8 cellular contexts compared by ENCODE assay signal in genomic region chr6:165850434-165851019, GRCh38.
DNase-seq lines count a peak whose midpoint lies in the region; ATAC-seq and TF ChIP-seq lines count a peak whose summit lies in the region.

No MANE protein-coding gene starts in this region.

- peaks cover 5% of the 10 kb centered on the region for H3K4me1 ChIP-seq in lower lobe of right lung

- H3K4me3 ChIP-seq in GM12875 (ENCODE audit: low read depth, low read length) (no peak overlapping the region), lower lobe of right lung (no peak overlapping the region)

- H3K36me3 ChIP-seq in lower lobe of right lung = no peaks in the 10 kb centered on the region

- no peak overlapping the region for H3K27ac ChIP-seq in 22Rv1
- H3K27ac ChIP-seq in lower lobe of right lung = no peak overlapping the region

- CTCF ChIA-PET in activated CD4-positive, alpha-beta T cell treated with anti-CD3 and anti-CD28 coated beads for 36 hours (lab: Charles Lee) = interaction anchor here (0.5 to 2.8 kb wide), 7 partner anchors 9 to 414 kb away, joined by 3 to 10 read pairs (median 4); no protein-coding TSS in a partner anchor

- H3K9me3 ChIP-seq in lower lobe of right lung = no peaks in the 10 kb centered on the region

- intact Hi-C loops in activated CD4-positive, alpha-beta T cell treated with anti-CD3 and anti-CD28 coated beads for 36 hours (cut with DNase I, micrococcal nuclease) = loop anchor here (1.0 to 10.0 kb wide), 4 partner anchors 118 to 410 kb away; partner anchors contain the start of gene PDE10A (in 1 of the 2)
- intact Hi-C loops in lower lobe of right lung (cut with DNase I) = no loop called here

- H3K27me3 ChIP-seq in lower lobe of right lung (ENCODE audit: low read depth) = peaks cover 56% of the 10 kb centered on the region

- H3K9me3 Mint-ChIP-seq in activated CD4-positive, alpha-beta T cell treated with anti-CD3 and anti-CD28 coated beads for 36 hours (ENCODE audit: low read depth) = no peaks in the 10 kb centered on the region

- H3K27me3 Mint-ChIP-seq in activated CD4-positive, alpha-beta T cell treated with anti-CD3 and anti-CD28 coated beads for 36 hours = peaks cover 46% of the 10 kb centered on the region

- peak; percentile 39 for DNase-seq in NCI-H146 (lab: John Stamatoyannopoulos, UW)
- peak; percentile 77 for DNase-seq in activated CD4-positive, alpha-beta T cell treated with anti-CD3 and anti-CD28 coated beads for 36 hours
- DNase-seq in dermis blood vessel endothelial cell = peak; percentile 82
- peak; percentile 75 for DNase-seq in lower lobe of right lung
- DNase-seq in stimulated activated CD8-positive, alpha-beta memory T cell treated with anti-CD3 and anti-CD28 coated beads, Interleukin-15, amount 100 ng/mL, for 1 hour (ENCODE audit: low read depth) = peak; percentile 29

- POLR2A ChIA-PET in activated CD4-positive, alpha-beta T cell treated with anti-CD3 and anti-CD28 coated beads for 36 hours (lab: Charles Lee) = no interaction called here

- H3K4me3 Mint-ChIP-seq in activated CD4-positive, alpha-beta T cell treated with anti-CD3 and anti-CD28 coated beads for 36 hours = no peak overlapping the region

- H3K4me1 Mint-ChIP-seq in activated CD4-positive, alpha-beta T cell treated with anti-CD3 and anti-CD28 coated beads for 36 hours = peaks cover 10% of the 10 kb centered on the region

- no peak overlapping the region for H3K27ac Mint-ChIP-seq in activated CD4-positive, alpha-beta T cell treated with anti-CD3 and anti-CD28 coated beads for 36 hours

- ATAC-seq in HG02642 (IDR thresholded peaks at IDR 0.05; ENCODE audit: poor library complexity, unreplicated experiment) = peak; percentile 94
- ATAC-seq in activated CD4-positive, alpha-beta T cell treated with anti-CD3 and anti-CD28 coated beads for 36 hours = peak; percentile 66
- ATAC-seq in lower lobe of right lung = peak; percentile 83 to 89

- no peaks in the 10 kb centered on the region for H3K36me3 Mint-ChIP-seq in activated CD4-positive, alpha-beta T cell treated with anti-CD3 and anti-CD28 coated beads for 36 hours (ENCODE audit: low read depth)

- TF ChIP-seq CTCF in 22Rv1 (IDR thresholded peaks at IDR 0.05) = peak; percentile 97
- peak; percentile 90 for TF ChIP-seq CTCF in GM12875 (IDR thresholded peaks at IDR 0.05; ENCODE audit: borderline replicate concordance, insufficient read depth, low read depth, low read length)
- peak; percentile 100 for TF ChIP-seq CTCF in lower lobe of right lung (IDR thresholded peaks at IDR 0.05)

Comparison
In these comparisons a context has a peak if more than half of its experiments do, and no peak if none do; other contexts are left out.
1. DNase-seq: peak in every context shown above with its lines; median percentile 82 in dermis blood vessel endothelial cell; 77 in activated CD4-positive, alpha-beta T cell treated with anti-CD3 and anti-CD28 coated beads for 36 hours; 75 in lower lobe of right lung; 39 in NCI-H146; 29 in stimulated activated CD8-positive, alpha-beta memory T cell treated with anti-CD3 and anti-CD28 coated beads, Interleukin-15, amount 100 ng/mL, for 1 hour.